In the genomic region with DNA sequence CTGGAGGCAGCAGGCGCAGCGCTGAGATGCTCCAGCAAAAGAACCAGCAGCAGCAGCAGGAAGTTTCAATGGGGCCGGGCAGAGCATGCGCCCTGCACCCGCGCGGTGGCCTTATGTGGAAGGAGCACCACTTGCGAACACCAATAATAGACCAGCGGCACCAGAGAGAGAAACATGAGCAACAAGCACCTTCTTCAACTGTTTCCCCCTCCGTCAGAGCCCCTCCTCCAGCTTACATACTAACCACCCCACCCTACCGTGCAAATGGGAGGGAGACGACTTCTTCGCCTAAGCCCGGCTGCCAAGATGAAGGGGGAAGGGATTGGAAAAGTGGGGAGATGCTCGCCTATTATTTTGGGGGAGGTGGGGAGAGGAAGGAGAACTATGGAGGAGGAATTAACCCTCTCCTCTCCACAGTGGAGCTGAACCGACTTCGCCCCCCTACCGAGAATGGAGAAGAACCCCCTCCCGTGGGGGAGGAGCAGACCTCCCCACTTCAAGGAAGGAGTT, we compare ENCODE assay signal across 8 cellular contexts. TPM values are rescaled to one million over a fixed set of nuclear protein-coding genes. Genes with fewer than 3 reads are reported as not detected.
DNase-seq lines count a peak whose midpoint lies in the region; ATAC-seq, FAIRE-seq and TF ChIP-seq lines count a peak whose summit lies in the region.

No MANE protein-coding gene starts in this region.

- H3K27me3 ChIP-seq in adipocyte (replicated peaks; ENCODE audit: control insufficient read depth, insufficient read depth, low read length) (no peaks in the 10 kb centered on the region), heart right ventricle (no peaks in the 10 kb centered on the region), transverse colon (no peaks in the 10 kb centered on the region)

- H3K9me3 ChIP-seq in adipocyte (ENCODE audit: control insufficient read depth, low read length) (no peaks in the 10 kb centered on the region), heart right ventricle (peaks cover 0 to 10% (median 0%) of the 10 kb centered on the region in 11 donors), transverse colon (peaks cover 0 to 5% of the 10 kb centered on the region in 2 donors)

- intact Hi-C loops in heart right ventricle (cut with DNase I) (loop anchor here in 2 of 10 donors (5.0 to 10.0 kb wide), 2 partner anchors 125 to 182 kb away; a partner anchor contains a TSS), transverse colon (cut with DNase I; ENCODE audit: low total_unique reads) (no loop called here)

- FAIRE-seq in GM12891 (lab: Jason Lieb, UNC): peak; percentile 89

- TF ChIP-seq CTCF in heart right ventricle (IDR thresholded peaks at IDR 0.05) (peak in 3 of 9 donors; percentile 19 to 27 (median 24)), transverse colon (IDR thresholded peaks at IDR 0.05) (peak in 3 of 5 experiments; percentile 17 to 46 (median 37))

- H3K36me3 ChIP-seq in adipocyte (ENCODE audit: control insufficient read depth, insufficient read depth, low read length, severe bottlenecking): no peaks in the 10 kb centered on the region
- no peaks in the 10 kb centered on the region for H3K36me3 ChIP-seq in heart right ventricle
- no peaks in the 10 kb centered on the region for H3K36me3 ChIP-seq in transverse colon

- in situ Hi-C loops in transverse colon (cut with MboI; ENCODE audit: low pct_ligation_motif_present in 1 of 4, low pct_unique_long_range_greater_than_20kb in 1 of 4, low sequenced_read_pairs in 3 of 4): no loop called here

- WGBS in heart right ventricle, 2 donors: 0 to 1% methylated on average over 19 of the region's 19 CpGs
- 0% methylated on average over 6 to 19 of the region's 19 CpGs for WGBS in transverse colon (ENCODE audit: low coverage in 1 of 2), 2 donors

- peak overlapping the region; percentile 82 to 98 (median 97) for H3K27ac ChIP-seq in heart right ventricle
- H3K27ac ChIP-seq in transverse colon: peak overlapping the region; percentile 96 to 99 (median 98)

- TF ChIP-seq EP300 in transverse colon (IDR thresholded peaks at IDR 0.05; ENCODE audit: low read depth): no peak

- DNase-seq in GM12891 (ENCODE audit: insufficient read length, low spot score) (peak; percentile 44), NCI-H1436 (lab: John Stamatoyannopoulos, UW) (peak; percentile 80), SW 1271 (lab: John Stamatoyannopoulos, UW) (peak; percentile 83 to 92), adipocyte (ENCODE audit: low read depth) (peak; percentile 93), heart right ventricle (peak; percentile 79 to 84), pons (ENCODE audit: low spot score) (peak; percentile 89), transverse colon (peak; percentile 89)

- H3K4me1 ChIP-seq in adipocyte (ENCODE audit: control insufficient read depth, insufficient read depth, low read length) (peaks cover 42% of the 10 kb centered on the region), heart right ventricle (peaks cover 7 to 75% (median 55%) of the 10 kb centered on the region in 9 donors), transverse colon (peaks cover 8 to 51% (median 16%) of the 10 kb centered on the region in 4 donors)

- peak overlapping the region; percentile 99 for H3K4me3 ChIP-seq in adipocyte (ENCODE audit: low read length)
- H3K4me3 ChIP-seq in heart right ventricle: peak overlapping the region; percentile 71 to 100 (median 97)
- peak overlapping the region; percentile 95 to 100 (median 100) for H3K4me3 ChIP-seq in transverse colon

- H3K9ac ChIP-seq in adipocyte (ENCODE audit: low read length): peak overlapping the region; percentile 98

- ATAC-seq in HG02852 (IDR thresholded peaks at IDR 0.05; ENCODE audit: unreplicated experiment) (peak; percentile 46), heart right ventricle (peak; percentile 31 to 62 (median 54))

- TF ChIP-seq POLR2A in GM12891 (IDR thresholded peaks at IDR 0.05; ENCODE audit: low read depth, low read length): peak; percentile 44; the same call in 1 of the 2 replicates
- peak; percentile 49 for TF ChIP-seq POLR2A in transverse colon (IDR thresholded peaks at IDR 0.05)

TF ChIP-seq in GM12891, 5 proteins besides CTCF, POLR2A, EP300 and RAD21:
- TF ChIP-seq TAF1 (IDR thresholded peaks at IDR 0.05; ENCODE audit: low read depth, low read length) (peak; percentile 51; the same call in 1 of the 2 replicates), POLR2AphosphoS5 (IDR thresholded peaks at IDR 0.05; ENCODE audit: low read depth, low read length) (peak; percentile 53; the same call in 1 of the 2 replicates), PAX5 (IDR thresholded peaks at IDR 0.05; ENCODE audit: insufficient read depth, low read length, severe bottlenecking) (no peak)

RNA-seq across cellular contexts. Expression of a gene that starts 1.1 kb away (rescaled TPM):
- 20.4 TPM for polyA plus RNA-seq in GM12891 (2012; ENCODE audit: low read depth, missing spikeins)
- total RNA-seq in heart right ventricle: 10 to 100 TPM; 31.1 to 55.9 (median 43.8) TPM
- polyA plus RNA-seq in heart right ventricle: 10 to 100 TPM in 1 of 2 donors, 1 to 10 TPM in 1; 4.6 to 28.2 TPM
- total RNA-seq in transverse colon: 10 to 100 TPM; 45.6 to 72.8 (median 58.1) TPM

RNA-seq across cellular contexts. Expression of a gene that starts 1.5 kb away (rescaled TPM):
- polyA plus RNA-seq in GM12891 (2012; ENCODE audit: low read depth, missing spikeins): 19.0 TPM
- total RNA-seq in heart right ventricle: 100 to 1,000 TPM in 4 of 10 donors, 10 to 100 TPM in 6; 52.4 to 146 (median 84.7) TPM
- 100 to 1,000 TPM; 135 to 324 TPM for polyA plus RNA-seq in heart right ventricle
- total RNA-seq in transverse colon: 10 to 100 TPM in 2 of 4 donors, not detected in 2; 14.4 to 30.7 TPM

Comparison
In these comparisons a context has a peak if more than half of its experiments do, and no peak if none do; other contexts are left out.
1. Peak in every context shown above with its lines: DNase-seq, ATAC-seq, H3K4me3 ChIP-seq and H3K27ac ChIP-seq.